Comparison of ENCODE assay signal across 17 cellular contexts in the genomic region with DNA sequence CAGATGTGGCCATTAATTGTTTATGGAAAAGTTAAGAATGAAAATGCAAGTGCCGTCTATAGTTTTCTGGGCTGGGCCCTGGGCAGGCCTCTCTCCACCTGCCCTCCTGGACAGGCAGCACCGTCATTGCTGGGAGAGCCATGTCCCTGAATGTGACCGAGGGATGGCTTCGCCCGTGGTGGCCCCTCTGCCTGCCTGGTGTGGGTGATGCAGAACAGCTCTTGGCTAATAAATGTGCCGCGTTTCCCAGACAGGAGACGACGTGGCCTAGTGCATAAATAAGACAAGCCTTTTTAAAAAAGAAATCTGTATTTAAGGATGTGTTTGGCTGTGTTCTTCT.
DNase-seq lines count a peak whose midpoint lies in the region; ATAC-seq and TF ChIP-seq lines count a peak whose summit lies in the region.
"Had no signal": no experiment of that assay in that cellular context is flagged by ENCODE, and none has a peak within 500 bp of the region (broad histone marks: within the 10 kb centered on the region; RNA-seq: fewer than 3 reads in every experiment).

No MANE protein-coding gene starts in this region.

- no peaks in the 10 kb centered on the region for H3K27me3 ChIP-seq in endodermal cell (ENCODE audit: control insufficient read depth, insufficient read depth, low read length, poor library complexity, severe bottlenecking)

- DNase-seq in natural killer cell treated with Interleukin-12 subunit alpha and Interleukin-12 subunit beta and Interleukin-15 and Interleukin-18, amount 100 ng/mL, for 72 hours (ENCODE audit: low spot score) = peak; percentile 6
- DNase-seq in natural killer cell (no peak), endodermal cell (no peak), sciatic nerve (ENCODE audit: low spot score) (peak; percentile 40), GM19240 (ENCODE audit: insufficient read length, low spot score) (no peak), osteocyte (ENCODE audit: extremely low spot score, unreplicated experiment) (no peak)
- no peak for DNase-seq in activated CD8-positive, alpha-beta memory T cell treated with anti-CD3 and anti-CD28 coated beads for 24 hours
- DNase-seq: CD4-positive, CD25-positive, alpha-beta regulatory T cell; DMS153; MM.1S; NCI-H1092 treated with DMSO at 0.1 percent for 48 hours; NCI-H2081 treated with DMSO at 0.1 percent for 48 hours; NCI-H510A; NCI-H774 had no signal

- no peaks in the 10 kb centered on the region for H3K36me3 Mint-ChIP-seq in natural killer cell treated with Interleukin-12 subunit alpha and Interleukin-12 subunit beta and Interleukin-15 and Interleukin-18, amount 100 ng/mL, for 72 hours
- H3K36me3 Mint-ChIP-seq in natural killer cell (no peaks in the 10 kb centered on the region), endodermal cell (ENCODE audit: low read depth) (peaks cover 20% of the 10 kb centered on the region), osteocyte (ENCODE audit: unreplicated experiment) (peaks cover 6% of the 10 kb centered on the region)

- no peak overlapping the region for H3K9ac ChIP-seq in endodermal cell (ENCODE audit: extremely low read depth, low read length, poor library complexity, severe bottlenecking)

- WGBS in endodermal cell (ENCODE audit: insufficient coverage in 1 of 2, insufficient read length in 1 of 2), 2 experiments = 93 to 100% methylated on average over 6 to 9 of the region's 9 CpGs

- H3K9me3 ChIP-seq in endodermal cell (ENCODE audit: control insufficient read depth, low read length) = peaks cover 10% of the 10 kb centered on the region
- H3K9me3 ChIP-seq: Caco-2 had no signal

- H3K36me3 ChIP-seq in endodermal cell (ENCODE audit: control insufficient read depth, insufficient read depth, low read length) = no peaks in the 10 kb centered on the region

- no peak overlapping the region for H3K4me3 ChIP-seq in endodermal cell (ENCODE audit: low read length)

- intact Hi-C loops in natural killer cell (cut with micrococcal nuclease) = no loop called here
- intact Hi-C loops in sciatic nerve (cut with DNase I) = no loop called here

- no peaks in the 10 kb centered on the region for H3K27me3 Mint-ChIP-seq in natural killer cell treated with Interleukin-12 subunit alpha and Interleukin-12 subunit beta and Interleukin-15 and Interleukin-18, amount 100 ng/mL, for 72 hours
- H3K27me3 Mint-ChIP-seq in natural killer cell (ENCODE audit: low read depth in 2 of 2) (no peaks in the 10 kb centered on the region), endodermal cell (ENCODE audit: insufficient read depth) (no peaks in the 10 kb centered on the region), osteocyte (ENCODE audit: unreplicated experiment) (no peaks in the 10 kb centered on the region)
- H3K27me3 Mint-ChIP-seq: CD4-positive, CD25-positive, alpha-beta regulatory T cell; IgD-negative memory B cell had no signal

- no peaks in the 10 kb centered on the region for H3K4me1 ChIP-seq in endodermal cell (ENCODE audit: control insufficient read depth, insufficient read depth, low read length)
- H3K4me1 ChIP-seq: Caco-2 had no signal

- peaks cover 0 to 2% of the 10 kb centered on the region in 2 donors for H3K4me1 Mint-ChIP-seq in natural killer cell treated with Interleukin-12 subunit alpha and Interleukin-12 subunit beta and Interleukin-15 and Interleukin-18, amount 100 ng/mL, for 72 hours (ENCODE audit: low read depth in 2 of 2)
- H3K4me1 Mint-ChIP-seq in natural killer cell (no peaks in the 10 kb centered on the region), endodermal cell (no peaks in the 10 kb centered on the region), osteocyte (ENCODE audit: unreplicated experiment) (peaks cover 3% of the 10 kb centered on the region)

- no peak overlapping the region for H3K27ac ChIP-seq in endodermal cell (ENCODE audit: low read depth, low read length)

- no peak overlapping the region for H3K27ac Mint-ChIP-seq in natural killer cell treated with Interleukin-12 subunit alpha and Interleukin-12 subunit beta and Interleukin-15 and Interleukin-18, amount 100 ng/mL, for 72 hours
- H3K27ac Mint-ChIP-seq in natural killer cell (no peak overlapping the region), endodermal cell (no peak overlapping the region), osteocyte (ENCODE audit: unreplicated experiment) (no peak overlapping the region)
- H3K27ac Mint-ChIP-seq: IgD-negative memory B cell had no signal

- no peak for ATAC-seq in natural killer cell treated with Interleukin-12 subunit alpha and Interleukin-12 subunit beta and Interleukin-15 and Interleukin-18, amount 100 ng/mL, for 72 hours
- ATAC-seq in natural killer cell (no peak), sciatic nerve (no peak)
- ATAC-seq: Panc1 had no signal

- H3K4me3 Mint-ChIP-seq in natural killer cell treated with Interleukin-12 subunit alpha and Interleukin-12 subunit beta and Interleukin-15 and Interleukin-18, amount 100 ng/mL, for 72 hours = no peak overlapping the region
- H3K4me3 Mint-ChIP-seq in natural killer cell = no peak overlapping the region
- no peak overlapping the region for H3K4me3 Mint-ChIP-seq in endodermal cell
- H3K4me3 Mint-ChIP-seq in osteocyte (ENCODE audit: unreplicated experiment) = no peak overlapping the region
- H3K4me3 Mint-ChIP-seq: CD4-positive, CD25-positive, alpha-beta regulatory T cell; IgD-negative memory B cell had no signal

- H3K9me3 Mint-ChIP-seq in natural killer cell treated with Interleukin-12 subunit alpha and Interleukin-12 subunit beta and Interleukin-15 and Interleukin-18, amount 100 ng/mL, for 72 hours = no peaks in the 10 kb centered on the region
- H3K9me3 Mint-ChIP-seq in natural killer cell (no peaks in the 10 kb centered on the region), endodermal cell (peaks cover 10% of the 10 kb centered on the region), osteocyte (ENCODE audit: unreplicated experiment) (no peaks in the 10 kb centered on the region)
- H3K9me3 Mint-ChIP-seq: CD4-positive, CD25-positive, alpha-beta regulatory T cell had no signal

- TF ChIP-seq CTCF in natural killer cell (IDR thresholded peaks at IDR 0.05) = no peak
- TF ChIP-seq CTCF in endodermal cell (conservative IDR thresholded peaks at IDR 0.05) = peak; percentile 3
- no peak for TF ChIP-seq CTCF in osteocyte (IDR thresholded peaks at IDR 0.05)

Comparison
In these comparisons a context has a peak if more than half of its experiments do, and no peak if none do; other contexts are left out.
1. DNase-seq: peak in natural killer cell treated with Interleukin-12 subunit alpha and Interleukin-12 subunit beta and Interleukin-15 and Interleukin-18, amount 100 ng/mL, for 72 hours (single experiment) and sciatic nerve (single experiment); none in natural killer cell (single experiment), endodermal cell (single experiment), activated CD8-positive, alpha-beta memory T cell treated with anti-CD3 and anti-CD28 coated beads for 24 hours (single experiment), GM19240 (single experiment) and osteocyte (single experiment).